8 cellular contexts compared by ENCODE assay signal in genomic region chr5:139658928-139659667, GRCh38. TPM values are rescaled to one million over a fixed set of nuclear protein-coding genes. Genes with fewer than 3 reads are reported as not detected.
A peak's percentile ranks its signal among the peaks of the same experiment; 100 is the strongest.
DNase-seq lines count a peak whose midpoint lies in the region; ATAC-seq and TF ChIP-seq lines count a peak whose summit lies in the region.

No MANE protein-coding gene starts in this region.

- intact Hi-C loops in stomach (cut with DNase I; ENCODE audit: low total_unique reads): no loop called here

- H3K4me1 Mint-ChIP-seq in activated T-cell treated with anti-CD3 and anti-CD28 coated beads, Interleukin-2, amount 50 U/mL, for 24 hours (ENCODE audit: low read depth): peaks cover 10% of the 10 kb centered on the region
- H3K4me1 Mint-ChIP-seq in activated T-cell treated with anti-CD3 and anti-CD28 coated beads, Interleukin-2, amount 50 U/mL, for 72 hours (ENCODE audit: low read depth): peaks cover 5% of the 10 kb centered on the region

- H3K36me3 Mint-ChIP-seq in activated T-cell treated with anti-CD3 and anti-CD28 coated beads, Interleukin-2, amount 50 U/mL, for 24 hours (ENCODE audit: low read depth): no peaks in the 10 kb centered on the region
- H3K36me3 Mint-ChIP-seq in activated T-cell treated with anti-CD3 and anti-CD28 coated beads, Interleukin-2, amount 50 U/mL, for 72 hours (ENCODE audit: insufficient read depth in 2 of 2): no peaks in the 10 kb centered on the region

- no peaks in the 10 kb centered on the region for H3K36me3 ChIP-seq in stomach

- H3K27ac Mint-ChIP-seq in activated T-cell treated with anti-CD3 and anti-CD28 coated beads, Interleukin-2, amount 50 U/mL, for 24 hours: peak overlapping the region; percentile 24
- H3K27ac Mint-ChIP-seq in activated T-cell treated with anti-CD3 and anti-CD28 coated beads, Interleukin-2, amount 50 U/mL, for 72 hours: no peak overlapping the region

- TF ChIP-seq POLR2A in stomach (IDR thresholded peaks at IDR 0.05): no peak

- no peak for TF ChIP-seq EP300 in stomach (IDR thresholded peaks at IDR 0.05)

- H3K4me3 Mint-ChIP-seq in activated T-cell treated with anti-CD3 and anti-CD28 coated beads, Interleukin-2, amount 50 U/mL, for 24 hours: no peak overlapping the region
- no peak overlapping the region for H3K4me3 Mint-ChIP-seq in activated T-cell treated with anti-CD3 and anti-CD28 coated beads, Interleukin-2, amount 50 U/mL, for 72 hours

- peak overlapping the region; percentile 12 to 35 (median 20) for H3K4me3 ChIP-seq in stomach

- H3K9me3 ChIP-seq in stomach: no peaks in the 10 kb centered on the region

- H3K4me1 ChIP-seq in stomach: peaks cover 89 to 100% (median 100%) of the 10 kb centered on the region in 4 donors

- WGBS in stomach, 5 donors: 11 to 40% (median 31%) methylated on average over 11 to 15 of the region's 15 CpGs

- no peaks in the 10 kb centered on the region for H3K9me3 Mint-ChIP-seq in activated T-cell treated with anti-CD3 and anti-CD28 coated beads, Interleukin-2, amount 50 U/mL, for 24 hours
- H3K9me3 Mint-ChIP-seq in activated T-cell treated with anti-CD3 and anti-CD28 coated beads, Interleukin-2, amount 50 U/mL, for 72 hours: no peaks in the 10 kb centered on the region

- H3K27me3 ChIP-seq in stomach: no peaks in the 10 kb centered on the region

- peak overlapping the region; percentile 89 to 95 (median 94) for H3K27ac ChIP-seq in stomach

- ATAC-seq in activated T-cell treated with anti-CD3 and anti-CD28 coated beads, Interleukin-2, amount 50 U/mL, for 72 hours (replicated peaks in 1 of 2): no peak

- no peak for TF ChIP-seq CTCF in stomach (IDR thresholded peaks at IDR 0.05)

- H3K27me3 Mint-ChIP-seq in activated T-cell treated with anti-CD3 and anti-CD28 coated beads, Interleukin-2, amount 50 U/mL, for 24 hours: peaks cover 19% of the 10 kb centered on the region
- H3K27me3 Mint-ChIP-seq in activated T-cell treated with anti-CD3 and anti-CD28 coated beads, Interleukin-2, amount 50 U/mL, for 72 hours (ENCODE audit: low read depth): peaks cover 5% of the 10 kb centered on the region

- no peak for DNase-seq in activated T-cell treated with anti-CD3 and anti-CD28 coated beads, Interleukin-2, amount 50 U/mL, for 24 hours
- no peak for DNase-seq in activated T-cell treated with anti-CD3 and anti-CD28 coated beads, Interleukin-2, amount 50 U/mL, for 72 hours
- DNase-seq in amniotic epithelial cell (ENCODE audit: low read depth): peak; percentile 36
- peak; percentile 5 for DNase-seq in inferior parietal cortex (ENCODE audit: extremely low spot score)
- peak; percentile 57 for DNase-seq in stomach
- no peak for DNase-seq in mucosa of gallbladder (ENCODE audit: low spot score)
- DNase-seq in NCI-H1105 treated with DMSO at 0.1 percent for 48 hours (lab: John Stamatoyannopoulos, UW): no peak
- DNase-seq in NCI-H2081 (lab: John Stamatoyannopoulos, UW): no peak

RNA-seq across cellular contexts. Expression of gene CXXC5, which starts 10.9 kb away (rescaled TPM):
- total RNA-seq in activated T-cell treated with anti-CD3 and anti-CD28 coated beads, Interleukin-2, amount 50 U/mL, for 72 hours: 1 to 10 TPM; 1.2 to 1.9 TPM
- total RNA-seq in stomach: 100 to 1,000 TPM in 1 of 5 donors, 10 to 100 TPM in 4; 25.9 to 101 (median 32.7) TPM
- 10 to 100 TPM; 18.3 to 26.3 (median 22.2) TPM for polyA plus RNA-seq in stomach
- 71.7 TPM for total RNA-seq in mucosa of gallbladder

Comparison
In these comparisons a context has a peak if more than half of its experiments do, and no peak if none do; other contexts are left out.
1. DNase-seq: peak in amniotic epithelial cell (single experiment), inferior parietal cortex (single experiment) and stomach (single experiment); none in activated T-cell treated with anti-CD3 and anti-CD28 coated beads, Interleukin-2, amount 50 U/mL, for 24 hours (single experiment), activated T-cell treated with anti-CD3 and anti-CD28 coated beads, Interleukin-2, amount 50 U/mL, for 72 hours (0 of 2), mucosa of gallbladder (single experiment), NCI-H1105 treated with DMSO at 0.1 percent for 48 hours (single experiment) and NCI-H2081 (0 of 2).
2. RNA of gene CXXC5, which starts 10.9 kb away (total RNA-seq): 71.7 TPM in mucosa of gallbladder (single experiment) and 25.9 to 101 TPM in stomach; 1.2 to 1.9 TPM in activated T-cell treated with anti-CD3 and anti-CD28 coated beads, Interleukin-2, amount 50 U/mL, for 72 hours; every median in the first group is over 4 times any median in the second.